ENCODE assay signal across 9 cellular contexts in the genomic region with DNA sequence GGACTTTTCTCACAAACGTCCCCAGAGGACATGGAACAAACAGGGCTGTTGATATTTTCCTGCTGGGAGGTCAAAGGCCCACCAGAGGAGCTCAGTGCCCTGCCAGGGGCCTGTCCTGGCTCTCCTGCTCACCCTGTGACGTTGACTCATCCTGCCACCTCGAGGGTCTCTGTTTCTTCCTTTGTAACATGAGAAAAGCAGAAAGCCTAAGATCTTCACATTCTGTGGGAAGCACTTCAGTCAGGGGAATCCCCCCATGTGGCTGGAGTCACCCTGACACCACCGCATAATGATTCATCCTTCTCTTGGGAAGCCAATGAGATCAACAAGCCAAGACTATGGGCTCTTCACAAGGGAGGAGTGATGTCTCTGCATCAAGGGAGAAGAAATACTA.
DNase-seq lines count a peak whose midpoint lies in the region; ATAC-seq lines count a peak whose summit lies in the region.
"Had no signal": no experiment of that assay in that cellular context is flagged by ENCODE, and none has a peak within 500 bp of the region (broad histone marks: within the 10 kb centered on the region; RNA-seq: fewer than 3 reads in every experiment).

No MANE protein-coding gene starts in this region.

- DNase-seq in stimulated activated CD4-positive, alpha-beta T cell treated with anti-CD3 and anti-CD28 coated beads, Interleukin-12 subunit alpha, Interleukin-12 subunit beta, amount 100 ng/mL, for 24 hours (ENCODE audit: low read depth in 2 of 2): peak; percentile 28 to 41
- no peak for DNase-seq in stimulated activated CD4-positive, alpha-beta T cell treated with anti-CD3 and anti-CD28 coated beads, Interleukin-12 subunit alpha, Interleukin-12 subunit beta, amount 100 ng/mL, for 4 hours
- peak; percentile 74 to 75 for DNase-seq in activated T-cell treated with anti-CD3 and anti-CD28 coated beads, Interleukin-2, amount 50 U/mL, for 48 hours
- DNase-seq in kidney tubule cell (ENCODE audit: low spot score) (peak; percentile 89), anterior cingulate cortex (lab: John Stamatoyannopoulos, UW) (no peak), hippocampal formation (lab: John Stamatoyannopoulos, UW) (no peak)
- DNase-seq: NCI-H2107 had no signal

- no peak for ATAC-seq in GM18502 (IDR thresholded peaks at IDR 0.05; ENCODE audit: poor library complexity, unreplicated experiment)
- ATAC-seq in HG02852 (IDR thresholded peaks at IDR 0.05; ENCODE audit: unreplicated experiment): no peak

Comparison
In these comparisons a context has a peak if more than half of its experiments do, and no peak if none do; other contexts are left out.
1. DNase-seq: peak in stimulated activated CD4-positive, alpha-beta T cell treated with anti-CD3 and anti-CD28 coated beads, Interleukin-12 subunit alpha, Interleukin-12 subunit beta, amount 100 ng/mL, for 24 hours (2 of 2), activated T-cell treated with anti-CD3 and anti-CD28 coated beads, Interleukin-2, amount 50 U/mL, for 48 hours (2 of 2) and kidney tubule cell (single experiment); none in stimulated activated CD4-positive, alpha-beta T cell treated with anti-CD3 and anti-CD28 coated beads, Interleukin-12 subunit alpha, Interleukin-12 subunit beta, amount 100 ng/mL, for 4 hours (single experiment), anterior cingulate cortex (0 of 58) and hippocampal formation (0 of 2).